Comparison of ENCODE assay signal across 2 cellular contexts in the genomic region with DNA sequence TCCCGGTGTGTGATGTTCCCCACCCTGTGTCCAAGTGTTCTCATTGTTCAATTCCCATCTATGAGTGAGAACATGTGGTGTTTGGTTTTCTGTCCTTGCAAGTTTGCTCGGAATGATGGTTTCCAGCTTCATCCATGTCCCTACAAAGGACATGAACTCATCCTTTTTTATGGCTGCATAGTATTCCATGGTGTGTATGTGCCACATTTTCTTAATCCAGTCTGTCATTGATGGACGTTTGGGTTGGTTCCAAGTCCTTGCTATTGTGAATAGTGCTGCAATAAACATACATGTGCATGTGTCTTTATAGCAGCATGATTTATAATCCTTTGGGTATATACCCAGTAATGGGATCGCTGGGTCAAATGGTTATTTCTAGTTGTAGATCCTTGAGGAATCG. TPM values are rescaled to one million over a fixed set of nuclear protein-coding genes. Genes with fewer than 3 reads are reported as not detected.
DNase-seq lines count a peak whose midpoint lies in the region; ATAC-seq, FAIRE-seq and TF ChIP-seq lines count a peak whose summit lies in the region.
"Not testable (repeated sequence)": the region's sequence is repeated elsewhere in the genome, so short reads cannot be mapped to it uniquely, and the experiment has no call there.

No MANE protein-coding gene starts in this region.

- not testable (repeated sequence) for H3K36me3 ChIP-seq in HEK293 (ENCODE audit: control insufficient read depth in 2 of 2, insufficient read depth in 1 of 2, low read length in 2 of 2); K562 (ENCODE audit: control insufficient read depth, insufficient read depth, low read length)

- not testable (repeated sequence) for BruUV-seq in K562 (replicated peaks; lab: Mats Ljungman, UMichigan)

- H4K20me1 ChIP-seq in K562 (replicated peaks; ENCODE audit: control insufficient read depth, insufficient read depth, low read length) = not testable (repeated sequence)

- not testable (repeated sequence) for TF ChIP-seq EP300 in K562 (IDR thresholded peaks at IDR 0.05; ENCODE audit: low read length)

- not testable (repeated sequence) for H2AFZ ChIP-seq in K562 (ENCODE audit: low read depth, low read length)

- H3K4me2 ChIP-seq in K562 (ENCODE audit: insufficient read depth, low read length) = not testable (repeated sequence)

- TF ChIP-seq POLR2A in K562 (conservative IDR thresholded peaks at IDR 0.05) = not testable (repeated sequence)

- in situ Hi-C loops in K562 (cut with MboI) = not testable (repeated sequence)

- not testable (repeated sequence) for H3K27me3 ChIP-seq in K562 (ENCODE audit: control insufficient read depth in 2 of 2, insufficient read depth in 2 of 2, low read length in 2 of 2)

- H3K79me2 ChIP-seq in K562 (ENCODE audit: control insufficient read depth, insufficient read depth, low read length) = not testable (repeated sequence)

- not testable (repeated sequence) for H3K9me3 ChIP-seq in HEK293 (ENCODE audit: control insufficient read depth, insufficient read depth, low read depth, low read length); K562 (replicated peaks; ENCODE audit: control insufficient read depth, insufficient read depth, low read depth, low read length)

- POLR2A ChIA-PET in HEK293 (lab: Yijun Ruan, JAX); K562 (lab: Yijun Ruan, JAX): not testable (repeated sequence)

- intact Hi-C loops in K562 (cut with micrococcal nuclease) = not testable (repeated sequence)

- H3K4me3 ChIP-seq in HEK293 (ENCODE audit: low read depth, low read length); K562: not testable (repeated sequence)

- not testable (repeated sequence) for H3K9me1 ChIP-seq in K562 (ENCODE audit: control insufficient read depth, insufficient read depth, low read length)

- CTCF ChIA-PET in HEK293 (lab: Yijun Ruan, JAX) = interaction anchor here (0.6 kb wide), 1 partner anchor 16 kb away, joined by 3 read pairs; no protein-coding TSS in a partner anchor
- CTCF ChIA-PET in K562 (lab: Yijun Ruan, JAX; ENCODE audit: low intra/inter-chr PET ratio) = not testable (repeated sequence)

- not testable (repeated sequence) for H3K27ac ChIP-seq in HEK293 (ENCODE audit: extremely low read depth, low read depth, low read length); K562 (ENCODE audit: extremely low read depth, low read depth, low read length)

- TF ChIP-seq CTCF in HEK293 (tag by site-specific recombination; IDR thresholded peaks at IDR 0.05); K562 (IDR thresholded peaks at IDR 0.05 in 2 of 3, conservative IDR thresholded peaks at IDR 0.05 in 1 of 3; ENCODE audit: insufficient read depth in 2 of 3, low read depth in 1 of 3, low read length in 3 of 3): not testable (repeated sequence)

- FAIRE-seq in K562 (lab: Jason Lieb, UNC) = not testable (repeated sequence)

- 65% methylated on average over 4 of the region's 5 CpGs for WGBS in K562 (ENCODE audit: insufficient coverage, low coverage, missing lambda C conversion rate)

- H3K9ac ChIP-seq in K562 (ENCODE audit: insufficient read depth in 1 of 2, low read depth in 2 of 2, low read length in 2 of 2) = not testable (repeated sequence)

- ATAC-seq in K562 = not testable (repeated sequence)

- H3K4me1 ChIP-seq in HEK293 (ENCODE audit: control insufficient read depth, insufficient read depth, low read length); K562 (replicated peaks in 1 of 2; ENCODE audit: control insufficient read depth in 2 of 2, insufficient read depth in 2 of 2, low read length in 2 of 2): not testable (repeated sequence)

- DNase-seq in K562 (ENCODE audit: extremely low read depth in 1 of 4, low spot score in 3 of 4) = not testable (repeated sequence)

- TF ChIP-seq RAD21 in K562 (CRISPR knock-in tag; conservative IDR thresholded peaks at IDR 0.05 in 1 of 2, IDR thresholded peaks at IDR 0.05 in 1 of 2) = not testable (repeated sequence)

TF ChIP-seq in HEK293, 187 proteins besides CTCF, POLR2A, EP300 and RAD21:
- peak; percentile 87 for TF ChIP-seq ZNF146 (tag by site-specific recombination; IDR thresholded peaks at IDR 0.05)
- TF ChIP-seq, protein P1, sequence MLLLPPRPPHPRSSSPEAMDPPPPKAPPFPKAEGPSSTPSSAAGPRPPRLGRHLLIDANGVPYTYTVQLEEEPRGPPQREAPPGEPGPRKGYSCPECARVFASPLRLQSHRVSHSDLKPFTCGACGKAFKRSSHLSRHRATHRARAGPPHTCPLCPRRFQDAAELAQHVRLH (tag by site-specific recombination; IDR thresholded peaks at IDR 0.05) = 0 out of 2 replicates have a peak, but pooled peaks have one; percentile 15
TF ChIP-seq in HEK293: peak in this region for 2; not testable (repeated sequence) for 185.

TF ChIP-seq in K562, 482 proteins besides CTCF, POLR2A, EP300 and RAD21:
- peak; percentile 53 for TF ChIP-seq ZNF146 (CRISPR knock-in tag; IDR thresholded peaks at IDR 0.05; ENCODE audit: unreplicated experiment)

RNA-seq across cellular contexts. Expression of a gene that starts 54.6 kb away (rescaled TPM):
- 21.3 and 41.9 TPM in 2 replicates for total RNA-seq in K562 (2011; cell fraction: chromatin; rRNA removed; ENCODE audit: low replicate concordance)
- total RNA-seq in K562 (2011; cell fraction: nucleolus; rRNA removed) = 11.3 and 12.9 TPM in 2 replicates
- total RNA-seq in K562 (2011; cell fraction: nucleoplasm; rRNA removed) = 24.6 and 38.2 TPM in 2 replicates
- total RNA-seq in K562 (2014; rRNA removed) (5.1 and 6.9 TPM in 2 replicates), K562 (2014; rRNA removed; fragmentation: Illumina TruSeq; extraction: Trizol) (8.6 and 11.7 TPM in 2 replicates), K562 (2015; rRNA removed; fragmentation: Illumina TruSeq; extraction: Trizol) (5.6 and 6.3 TPM in 2 replicates), K562 (2021) (13.6 and 15.1 TPM in 2 replicates)
- polyA plus RNA-seq in K562 (2011; rRNA removed) (9.4 and 10.4 TPM in 2 replicates), K562 (2014; fragmentation: Illumina TruSeq; extraction: Trizol) (6.2 and 6.3 TPM in 2 replicates), K562 (2014; fragmentation: Nextera tagmentation; extraction: Ambion mirVana) (1 to 10 TPM; 1.8 to 3.0 TPM), K562 (2014; rRNA removed) (4.5 and 4.7 TPM in 2 replicates)
- polyA plus RNA-seq in K562 (2011; cell fraction: cytosol; rRNA removed) = 7.3 and 7.9 TPM in 2 replicates
- 9.1 and 10.9 TPM in 2 replicates for polyA plus RNA-seq in K562 (2011; cell fraction: nucleus; rRNA removed)
- polyA plus RNA-seq in K562 (2012) = 4.6 and 6.6 TPM in 2 replicates
- 18.0 and 22.0 TPM in 2 replicates for polyA minus RNA-seq in K562 (2011; rRNA and poly(A)+ RNA removed)
- polyA minus RNA-seq in K562 (2011; cell fraction: cytosol; rRNA and poly(A)+ RNA removed) = 10.3 and 10.8 TPM in 2 replicates
- polyA minus RNA-seq in K562 (2011; cell fraction: nucleus; rRNA and poly(A)+ RNA removed) = 3.2 and 5.2 TPM in 2 replicates
